In genomic region chr19:45066921-45067661, GRCh38 we compare ENCODE assay signal across 2 cellular contexts.
TF ChIP-seq lines count a peak whose summit lies in the region.

No MANE protein-coding gene starts in this region.

TF ChIP-seq in GM23338, 12 proteins besides CTCF, POLR2A, EP300 and RAD21:
- TF ChIP-seq NANOG (IDR thresholded peaks at IDR 0.05; ENCODE audit: borderline replicate concordance) (no peak), JUNB (IDR thresholded peaks at IDR 0.05; ENCODE audit: unreplicated experiment) (no peak), EZH2phosphoT487 (IDR thresholded peaks at IDR 0.05; ENCODE audit: unreplicated experiment) (no peak), EZH2 (IDR thresholded peaks at IDR 0.05; ENCODE audit: low read depth, unreplicated experiment) (no peak), CREB1 (CRISPR knock-in tag; IDR thresholded peaks at IDR 0.05; ENCODE audit: low read depth) (no peak), REST (IDR thresholded peaks at IDR 0.05; ENCODE audit: unreplicated experiment) (no peak), STAT1 (IDR thresholded peaks at IDR 0.05; ENCODE audit: unreplicated experiment) (no peak), ZNF462 (CRISPR knock-in tag; IDR thresholded peaks at IDR 0.05) (no peak), ZNF114 (CRISPR knock-in tag; IDR thresholded peaks at IDR 0.05) (no peak)
TF ChIP-seq in GM23338: peak in this region for 0.

TF ChIP-seq in GM12878, 131 proteins besides CTCF, POLR2A, EP300 and RAD21:
- TF ChIP-seq ZZZ3 (IDR thresholded peaks at IDR 0.05; ENCODE audit: control insufficient read depth, insufficient read length, low read depth): no peak
- no peak for TF ChIP-seq SREBF2 (IDR thresholded peaks at IDR 0.05; ENCODE audit: low read length)
- no peak for TF ChIP-seq IRF3 (IDR thresholded peaks at IDR 0.05)
- no peak for TF ChIP-seq ETV6 (conservative IDR thresholded peaks at IDR 0.05 in 1 of 2, IDR thresholded peaks at IDR 0.05 in 1 of 2; ENCODE audit: borderline replicate concordance in 1 of 2, low read depth in 1 of 2)
- TF ChIP-seq HDGF (IDR thresholded peaks at IDR 0.05): no peak
- no peak for TF ChIP-seq POLR2AphosphoS5 (IDR thresholded peaks at IDR 0.05; ENCODE audit: low read length)
- TF ChIP-seq NR2C1 (IDR thresholded peaks at IDR 0.05): no peak
- TF ChIP-seq IKZF1 (conservative IDR thresholded peaks at IDR 0.05): no peak
